25 cellular contexts compared by ENCODE assay signal in genomic region chr10:58851606-58852005, GRCh38.
DNase-seq lines count a peak whose midpoint lies in the region; ATAC-seq and TF ChIP-seq lines count a peak whose summit lies in the region.
"Had no signal": no experiment of that assay in that cellular context is flagged by ENCODE, and none has a peak within 500 bp of the region (broad histone marks: within the 10 kb centered on the region; RNA-seq: fewer than 3 reads in every experiment).

No MANE protein-coding gene starts in this region.

- H3K9me3 Mint-ChIP-seq in activated CD4-positive, alpha-beta T cell treated with anti-CD3 and anti-CD28 coated beads for 36 hours (ENCODE audit: low read depth), result no peaks in the 10 kb centered on the region
- no peaks in the 10 kb centered on the region for H3K9me3 Mint-ChIP-seq in stimulated activated naive CD8-positive, alpha-beta T cell treated with anti-CD3 and anti-CD28 coated beads, Interleukin-15, amount 100 ng/mL, for 72 hours
- H3K9me3 Mint-ChIP-seq: activated CD8-positive, alpha-beta T cell treated with anti-CD3 and anti-CD28 coated beads for 36 hours; activated T-helper 17 cell treated with anti-CD3 and anti-CD28 coated beads, Interleukin-2, amount 50 U/mL, for 72 hours had no signal

- ATAC-seq in heart left ventricle, result no peak
- ATAC-seq in activated CD4-positive, alpha-beta T cell treated with anti-CD3 and anti-CD28 coated beads for 36 hours, result no peak
- no peak for ATAC-seq in stimulated activated naive CD8-positive, alpha-beta T cell treated with anti-CD3 and anti-CD28 coated beads, Interleukin-15, amount 100 ng/mL, for 72 hours
- ATAC-seq: activated CD8-positive, alpha-beta T cell treated with anti-CD3 and anti-CD28 coated beads for 36 hours; activated naive CD4-positive, alpha-beta T cell treated with anti-CD3 and anti-CD28 coated beads, Interleukin-2, amount 50 U/mL, for 72 hours; activated T-helper 17 cell treated with anti-CD3 and anti-CD28 coated beads, Interleukin-2, amount 50 U/mL, for 72 hours; naive thymus-derived CD8-positive, alpha-beta T cell had no signal

- H3K36me3 ChIP-seq in brain microvascular endothelial cell (replicated peaks), result no peaks in the 10 kb centered on the region
- H3K36me3 ChIP-seq in heart left ventricle, result no peaks in the 10 kb centered on the region
- H3K36me3 ChIP-seq: tibial nerve had no signal

- H3K4me1 ChIP-seq in heart left ventricle, result peaks cover 0 to 28% (median 9%) of the 10 kb centered on the region in 12 donors

- TF ChIP-seq CTCF in brain microvascular endothelial cell (IDR thresholded peaks at IDR 0.05; ENCODE audit: low read depth, low read length, missing control alignments), result no peak
- TF ChIP-seq CTCF in heart left ventricle (IDR thresholded peaks at IDR 0.05), result no peak

- no peak overlapping the region for H3K27ac Mint-ChIP-seq in activated CD4-positive, alpha-beta T cell treated with anti-CD3 and anti-CD28 coated beads for 36 hours
- H3K27ac Mint-ChIP-seq in stimulated activated naive CD8-positive, alpha-beta T cell treated with anti-CD3 and anti-CD28 coated beads, Interleukin-15, amount 100 ng/mL, for 72 hours, result peak overlapping the region in 1 of 2 donors; percentile 78
- H3K27ac Mint-ChIP-seq: activated CD8-positive, alpha-beta T cell treated with anti-CD3 and anti-CD28 coated beads for 36 hours; activated naive CD4-positive, alpha-beta T cell treated with anti-CD3 and anti-CD28 coated beads, Interleukin-2, amount 50 U/mL, for 72 hours; activated T-helper 17 cell treated with anti-CD3 and anti-CD28 coated beads, Interleukin-2, amount 50 U/mL, for 72 hours; naive thymus-derived CD8-positive, alpha-beta T cell had no signal

- no peaks in the 10 kb centered on the region for H3K36me3 Mint-ChIP-seq in activated CD4-positive, alpha-beta T cell treated with anti-CD3 and anti-CD28 coated beads for 36 hours (ENCODE audit: low read depth)
- H3K36me3 Mint-ChIP-seq: activated naive CD4-positive, alpha-beta T cell treated with anti-CD3 and anti-CD28 coated beads, Interleukin-2, amount 50 U/mL, for 72 hours; naive thymus-derived CD8-positive, alpha-beta T cell had no signal

- H3K4me3 ChIP-seq in brain microvascular endothelial cell (ENCODE audit: low read depth, low read length) (no peak overlapping the region), heart left ventricle (no peak overlapping the region)
- H3K4me3 ChIP-seq: smooth muscle cell, tibial nerve had no signal

- CTCF ChIA-PET in activated CD4-positive, alpha-beta T cell treated with anti-CD3 and anti-CD28 coated beads for 36 hours (lab: Charles Lee), result no interaction called here

- peak; percentile 59 for DNase-seq in Caki2 (ENCODE audit: low read depth)
- DNase-seq in LHCN-M2 (ENCODE audit: low read depth), result peak; percentile 71
- DNase-seq in brain microvascular endothelial cell, result peak; percentile 19
- peak; percentile 79 for DNase-seq in kidney tubule cell (ENCODE audit: low spot score)
- no peak for DNase-seq in heart left ventricle
- DNase-seq in activated CD4-positive, alpha-beta T cell treated with anti-CD3 and anti-CD28 coated beads for 36 hours, result no peak
- no peak for DNase-seq in stimulated activated naive CD8-positive, alpha-beta T cell treated with anti-CD3 and anti-CD28 coated beads, Interleukin-15, amount 100 ng/mL, for 72 hours
- no peak for DNase-seq in posterior cingulate gyrus
- DNase-seq: activated CD4-positive, alpha-beta T cell treated with anti-CD3 and anti-CD28 coated beads for 1 hour; activated CD8-positive, alpha-beta T cell treated with anti-CD3 and anti-CD28 coated beads for 36 hours; aorta; DMS53; H7; kidney; naive thymus-derived CD8-positive, alpha-beta T cell; NCI-H1694; NCI-H526; nucleus accumbens; stimulated activated CD4-positive, alpha-beta T cell treated with anti-CD3 and anti-CD28 coated beads, Interleukin-2, amount 100 ng/mL, for 24 hours had no signal

- H3K27me3 ChIP-seq in brain microvascular endothelial cell (replicated peaks) (no peaks in the 10 kb centered on the region), heart left ventricle (no peaks in the 10 kb centered on the region)
- H3K27me3 ChIP-seq: tibial nerve had no signal

- no peaks in the 10 kb centered on the region for H3K4me1 Mint-ChIP-seq in activated CD4-positive, alpha-beta T cell treated with anti-CD3 and anti-CD28 coated beads for 36 hours
- H3K4me1 Mint-ChIP-seq in stimulated activated naive CD8-positive, alpha-beta T cell treated with anti-CD3 and anti-CD28 coated beads, Interleukin-15, amount 100 ng/mL, for 72 hours, result no peaks in the 10 kb centered on the region
- H3K4me1 Mint-ChIP-seq: activated T-helper 17 cell treated with anti-CD3 and anti-CD28 coated beads, Interleukin-2, amount 50 U/mL, for 72 hours; central memory CD8-positive, alpha-beta T cell; naive thymus-derived CD8-positive, alpha-beta T cell had no signal

- intact Hi-C loops in heart left ventricle (cut with DNase I) (no loop called here), posterior cingulate gyrus (cut with DNase I) (no loop called here)
- intact Hi-C loops in activated CD4-positive, alpha-beta T cell treated with anti-CD3 and anti-CD28 coated beads for 36 hours (cut with DNase I, micrococcal nuclease), result no loop called here

- no peak overlapping the region for H3K27ac ChIP-seq in brain microvascular endothelial cell
- no peak overlapping the region for H3K27ac ChIP-seq in heart left ventricle
- H3K27ac ChIP-seq: KMS-11, tibial nerve had no signal

- no peak overlapping the region for H3K4me3 Mint-ChIP-seq in activated CD4-positive, alpha-beta T cell treated with anti-CD3 and anti-CD28 coated beads for 36 hours
- no peak overlapping the region for H3K4me3 Mint-ChIP-seq in stimulated activated naive CD8-positive, alpha-beta T cell treated with anti-CD3 and anti-CD28 coated beads, Interleukin-15, amount 100 ng/mL, for 72 hours
- H3K4me3 Mint-ChIP-seq: activated CD8-positive, alpha-beta T cell treated with anti-CD3 and anti-CD28 coated beads for 36 hours; activated T-helper 17 cell treated with anti-CD3 and anti-CD28 coated beads, Interleukin-2, amount 50 U/mL, for 72 hours; central memory CD8-positive, alpha-beta T cell; naive thymus-derived CD8-positive, alpha-beta T cell had no signal

- in situ Hi-C loops in Caki2 (cut with HindIII; ENCODE audit: low pct_unique_long_range_greater_than_20kb, low sequenced_read_pairs), result no loop called here
- in situ Hi-C loops in brain microvascular endothelial cell (cut with HindIII; ENCODE audit: low pct_ligation_motif_present, low sequenced_read_pairs), result no loop called here

- no peaks in the 10 kb centered on the region for H3K27me3 Mint-ChIP-seq in activated CD4-positive, alpha-beta T cell treated with anti-CD3 and anti-CD28 coated beads for 36 hours
- H3K27me3 Mint-ChIP-seq in stimulated activated naive CD8-positive, alpha-beta T cell treated with anti-CD3 and anti-CD28 coated beads, Interleukin-15, amount 100 ng/mL, for 72 hours, result no peaks in the 10 kb centered on the region
- H3K27me3 Mint-ChIP-seq: activated CD8-positive, alpha-beta T cell treated with anti-CD3 and anti-CD28 coated beads for 36 hours; activated T-helper 17 cell treated with anti-CD3 and anti-CD28 coated beads, Interleukin-2, amount 50 U/mL, for 72 hours; central memory CD8-positive, alpha-beta T cell; naive thymus-derived CD8-positive, alpha-beta T cell had no signal

- POLR2A ChIA-PET in activated CD4-positive, alpha-beta T cell treated with anti-CD3 and anti-CD28 coated beads for 36 hours (lab: Charles Lee), result no interaction called here

- WGBS in heart left ventricle, 4 donors, result 86 to 97% (median 90%) methylated on average over 2 of the region's 2 CpGs

- peaks cover 0 to 4% (median 0%) of the 10 kb centered on the region in 12 donors for H3K9me3 ChIP-seq in heart left ventricle
- H3K9me3 ChIP-seq: tibial nerve had no signal

- no peak for TF ChIP-seq POLR2A in heart left ventricle (IDR thresholded peaks at IDR 0.05)

Comparison
In these comparisons a context has a peak if more than half of its experiments do, and no peak if none do; other contexts are left out.
1. DNase-seq: peak in Caki2 (single experiment), LHCN-M2 (single experiment), brain microvascular endothelial cell (single experiment) and kidney tubule cell (single experiment); none in heart left ventricle (0 of 5), activated CD4-positive, alpha-beta T cell treated with anti-CD3 and anti-CD28 coated beads for 36 hours (single experiment), stimulated activated naive CD8-positive, alpha-beta T cell treated with anti-CD3 and anti-CD28 coated beads, Interleukin-15, amount 100 ng/mL, for 72 hours (0 of 2) and posterior cingulate gyrus (0 of 10).